Comparison of ENCODE assay signal across 1 cellular context in the genomic region with DNA sequence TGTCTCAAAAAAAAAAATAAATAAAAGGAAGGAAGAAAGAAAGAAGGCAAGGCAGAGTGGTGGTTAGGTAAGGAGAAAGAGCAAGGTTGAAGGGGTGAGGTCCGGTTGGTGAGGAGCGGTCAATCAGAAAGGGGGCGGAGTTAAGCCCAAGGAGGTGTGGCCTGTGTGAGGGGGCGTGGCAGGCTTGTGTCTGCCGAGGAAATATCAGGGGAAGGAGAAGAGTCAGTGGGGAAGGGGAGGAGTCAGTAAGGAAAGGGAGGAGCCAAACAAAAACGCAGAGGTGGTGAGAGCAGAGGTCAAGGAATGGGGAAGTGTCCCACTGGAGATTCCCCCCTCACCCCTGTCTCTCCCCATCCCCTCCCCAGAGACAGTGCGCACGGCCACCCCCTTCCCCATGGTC.
A peak's percentile ranks its signal among the peaks of the same experiment; 100 is the strongest.
TF ChIP-seq lines count a peak whose summit lies in the region.

No MANE protein-coding gene starts in this region.

TF ChIP-seq in K562, 482 proteins besides CTCF, POLR2A, EP300 and RAD21:
- TF ChIP-seq, protein P1, sequence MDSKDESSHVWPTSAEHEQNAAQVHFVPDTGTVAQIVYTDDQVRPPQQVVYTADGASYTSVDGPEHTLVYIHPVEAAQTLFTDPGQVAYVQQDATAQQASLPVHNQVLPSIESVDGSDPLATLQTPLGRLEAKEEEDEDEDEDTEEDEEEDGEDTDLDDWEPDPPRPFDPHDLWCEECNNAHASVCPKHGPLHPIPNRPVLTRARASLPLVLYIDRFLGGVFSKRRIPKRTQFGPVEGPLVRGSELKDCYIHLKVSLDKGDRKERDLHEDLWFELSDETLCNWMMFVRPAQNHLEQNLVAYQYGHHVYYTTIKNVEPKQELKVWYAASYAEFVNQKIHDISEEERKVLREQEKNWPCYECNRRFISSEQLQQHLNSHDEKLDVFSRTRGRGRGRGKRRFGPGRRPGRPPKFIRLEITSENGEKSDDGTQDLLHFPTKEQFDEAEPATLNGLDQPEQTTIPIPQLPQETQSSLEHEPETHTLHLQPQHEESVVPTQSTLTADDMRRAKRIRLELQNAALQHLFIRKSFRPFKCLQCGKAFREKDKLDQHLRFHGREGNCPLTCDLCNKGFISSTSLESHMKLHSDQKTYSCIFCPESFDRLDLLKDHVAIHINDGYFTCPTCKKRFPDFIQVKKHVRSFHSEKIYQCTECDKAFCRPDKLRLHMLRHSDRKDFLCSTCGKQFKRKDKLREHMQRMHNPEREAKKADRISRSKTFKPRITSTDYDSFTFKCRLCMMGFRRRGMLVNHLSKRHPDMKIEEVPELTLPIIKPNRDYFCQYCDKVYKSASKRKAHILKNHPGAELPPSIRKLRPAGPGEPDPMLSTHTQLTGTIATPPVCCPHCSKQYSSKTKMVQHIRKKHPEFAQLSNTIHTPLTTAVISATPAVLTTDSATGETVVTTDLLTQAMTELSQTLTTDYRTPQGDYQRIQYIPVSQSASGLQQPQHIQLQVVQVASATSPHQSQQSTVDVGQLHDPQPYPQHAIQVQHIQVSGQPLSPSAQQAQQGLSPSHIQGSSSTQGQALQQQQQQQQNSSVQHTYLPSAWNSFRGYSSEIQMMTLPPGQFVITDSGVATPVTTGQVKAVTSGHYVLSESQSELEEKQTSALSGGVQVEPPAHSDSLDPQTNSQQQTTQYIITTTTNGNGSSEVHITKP (IDR thresholded peaks at IDR 0.05; ENCODE audit: partially characterized antibody) = peak; percentile 80
- TF ChIP-seq, protein P2, sequence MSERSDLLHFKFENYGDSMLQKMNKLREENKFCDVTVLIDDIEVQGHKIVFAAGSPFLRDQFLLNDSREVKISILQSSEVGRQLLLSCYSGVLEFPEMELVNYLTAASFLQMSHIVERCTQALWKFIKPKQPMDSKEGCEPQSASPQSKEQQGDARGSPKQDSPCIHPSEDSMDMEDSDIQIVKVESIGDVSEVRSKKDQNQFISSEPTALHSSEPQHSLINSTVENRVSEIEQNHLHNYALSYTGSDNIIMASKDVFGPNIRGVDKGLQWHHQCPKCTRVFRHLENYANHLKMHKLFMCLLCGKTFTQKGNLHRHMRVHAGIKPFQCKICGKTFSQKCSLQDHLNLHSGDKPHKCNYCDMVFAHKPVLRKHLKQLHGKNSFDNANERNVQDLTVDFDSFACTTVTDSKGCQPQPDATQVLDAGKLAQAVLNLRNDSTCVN (CRISPR knock-in tag; IDR thresholded peaks at IDR 0.05) = 0 out of 2 replicates have a peak, but pooled peaks have one; percentile 9
- TF ChIP-seq, protein P3, sequence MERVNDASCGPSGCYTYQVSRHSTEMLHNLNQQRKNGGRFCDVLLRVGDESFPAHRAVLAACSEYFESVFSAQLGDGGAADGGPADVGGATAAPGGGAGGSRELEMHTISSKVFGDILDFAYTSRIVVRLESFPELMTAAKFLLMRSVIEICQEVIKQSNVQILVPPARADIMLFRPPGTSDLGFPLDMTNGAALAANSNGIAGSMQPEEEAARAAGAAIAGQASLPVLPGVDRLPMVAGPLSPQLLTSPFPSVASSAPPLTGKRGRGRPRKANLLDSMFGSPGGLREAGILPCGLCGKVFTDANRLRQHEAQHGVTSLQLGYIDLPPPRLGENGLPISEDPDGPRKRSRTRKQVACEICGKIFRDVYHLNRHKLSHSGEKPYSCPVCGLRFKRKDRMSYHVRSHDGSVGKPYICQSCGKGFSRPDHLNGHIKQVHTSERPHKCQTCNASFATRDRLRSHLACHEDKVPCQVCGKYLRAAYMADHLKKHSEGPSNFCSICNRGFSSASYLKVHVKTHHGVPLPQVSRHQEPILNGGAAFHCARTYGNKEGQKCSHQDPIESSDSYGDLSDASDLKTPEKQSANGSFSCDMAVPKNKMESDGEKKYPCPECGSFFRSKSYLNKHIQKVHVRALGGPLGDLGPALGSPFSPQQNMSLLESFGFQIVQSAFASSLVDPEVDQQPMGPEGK (CRISPR knock-in tag; IDR thresholded peaks at IDR 0.05; ENCODE audit: borderline replicate concordance) = no peak
- TF ChIP-seq, protein P4, sequence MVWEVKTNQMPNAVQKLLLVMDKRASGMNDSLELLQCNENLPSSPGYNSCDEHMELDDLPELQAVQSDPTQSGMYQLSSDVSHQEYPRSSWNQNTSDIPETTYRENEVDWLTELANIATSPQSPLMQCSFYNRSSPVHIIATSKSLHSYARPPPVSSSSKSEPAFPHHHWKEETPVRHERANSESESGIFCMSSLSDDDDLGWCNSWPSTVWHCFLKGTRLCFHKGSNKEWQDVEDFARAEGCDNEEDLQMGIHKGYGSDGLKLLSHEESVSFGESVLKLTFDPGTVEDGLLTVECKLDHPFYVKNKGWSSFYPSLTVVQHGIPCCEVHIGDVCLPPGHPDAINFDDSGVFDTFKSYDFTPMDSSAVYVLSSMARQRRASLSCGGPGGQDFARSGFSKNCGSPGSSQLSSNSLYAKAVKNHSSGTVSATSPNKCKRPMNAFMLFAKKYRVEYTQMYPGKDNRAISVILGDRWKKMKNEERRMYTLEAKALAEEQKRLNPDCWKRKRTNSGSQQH (CRISPR knock-in tag; IDR thresholded peaks at IDR 0.05) = 0 out of 2 replicates have a peak, but pooled peaks have one; percentile 32
- TF ChIP-seq, protein P5, sequence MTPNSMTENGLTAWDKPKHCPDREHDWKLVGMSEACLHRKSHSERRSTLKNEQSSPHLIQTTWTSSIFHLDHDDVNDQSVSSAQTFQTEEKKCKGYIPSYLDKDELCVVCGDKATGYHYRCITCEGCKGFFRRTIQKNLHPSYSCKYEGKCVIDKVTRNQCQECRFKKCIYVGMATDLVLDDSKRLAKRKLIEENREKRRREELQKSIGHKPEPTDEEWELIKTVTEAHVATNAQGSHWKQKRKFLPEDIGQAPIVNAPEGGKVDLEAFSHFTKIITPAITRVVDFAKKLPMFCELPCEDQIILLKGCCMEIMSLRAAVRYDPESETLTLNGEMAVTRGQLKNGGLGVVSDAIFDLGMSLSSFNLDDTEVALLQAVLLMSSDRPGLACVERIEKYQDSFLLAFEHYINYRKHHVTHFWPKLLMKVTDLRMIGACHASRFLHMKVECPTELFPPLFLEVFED (CRISPR knock-in tag; conservative IDR thresholded peaks at IDR 0.05) = 0 out of 2 replicates have a peak, but pooled peaks have one; percentile 7
- TF ChIP-seq KLF13 (tag; IDR thresholded peaks at IDR 0.05; ENCODE audit: borderline replicate concordance, low read depth) = peak; percentile 38; the same call in 1 of the 2 replicates
- TF ChIP-seq, protein P6, sequence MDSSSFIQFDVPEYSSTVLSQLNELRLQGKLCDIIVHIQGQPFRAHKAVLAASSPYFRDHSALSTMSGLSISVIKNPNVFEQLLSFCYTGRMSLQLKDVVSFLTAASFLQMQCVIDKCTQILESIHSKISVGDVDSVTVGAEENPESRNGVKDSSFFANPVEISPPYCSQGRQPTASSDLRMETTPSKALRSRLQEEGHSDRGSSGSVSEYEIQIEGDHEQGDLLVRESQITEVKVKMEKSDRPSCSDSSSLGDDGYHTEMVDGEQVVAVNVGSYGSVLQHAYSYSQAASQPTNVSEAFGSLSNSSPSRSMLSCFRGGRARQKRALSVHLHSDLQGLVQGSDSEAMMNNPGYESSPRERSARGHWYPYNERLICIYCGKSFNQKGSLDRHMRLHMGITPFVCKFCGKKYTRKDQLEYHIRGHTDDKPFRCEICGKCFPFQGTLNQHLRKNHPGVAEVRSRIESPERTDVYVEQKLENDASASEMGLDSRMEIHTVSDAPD (CRISPR knock-in tag; IDR thresholded peaks at IDR 0.05) = no peak
- peak in 1 of 2 experiments; percentile 27; a peak in 1 of 4 replicates for TF ChIP-seq FOXK2 (conservative IDR thresholded peaks at IDR 0.05 in 1 of 2, IDR thresholded peaks at IDR 0.05 in 1 of 2; ENCODE audit: low read depth in 2 of 2)
- TF ChIP-seq SPI1 (IDR thresholded peaks at IDR 0.05; ENCODE audit: borderline replicate concordance, low read depth, low read length) = peak; percentile 42; the same call in 1 of the 2 replicates
- peak; percentile 54 for TF ChIP-seq EGR1 (conservative IDR thresholded peaks at IDR 0.05)
- TF ChIP-seq, protein P7, sequence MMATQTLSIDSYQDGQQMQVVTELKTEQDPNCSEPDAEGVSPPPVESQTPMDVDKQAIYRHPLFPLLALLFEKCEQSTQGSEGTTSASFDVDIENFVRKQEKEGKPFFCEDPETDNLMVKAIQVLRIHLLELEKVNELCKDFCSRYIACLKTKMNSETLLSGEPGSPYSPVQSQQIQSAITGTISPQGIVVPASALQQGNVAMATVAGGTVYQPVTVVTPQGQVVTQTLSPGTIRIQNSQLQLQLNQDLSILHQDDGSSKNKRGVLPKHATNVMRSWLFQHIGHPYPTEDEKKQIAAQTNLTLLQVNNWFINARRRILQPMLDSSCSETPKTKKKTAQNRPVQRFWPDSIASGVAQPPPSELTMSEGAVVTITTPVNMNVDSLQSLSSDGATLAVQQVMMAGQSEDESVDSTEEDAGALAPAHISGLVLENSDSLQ (IDR thresholded peaks at IDR 0.05) = peak; percentile 90
- no peak for TF ChIP-seq TAF1 (IDR thresholded peaks at IDR 0.05; ENCODE audit: control insufficient read depth, extremely low read depth, insufficient read depth, low read length, severe bottlenecking)
TF ChIP-seq in K562: peak in this region for 9.
